ENCODE assay signal across 8 cellular contexts in genomic region chr5:88889165-88890069, GRCh38. TPM values are rescaled to one million over a fixed set of nuclear protein-coding genes. Genes with fewer than 3 reads are reported as not detected.
DNase-seq lines count a peak whose midpoint lies in the region; ATAC-seq and TF ChIP-seq lines count a peak whose summit lies in the region.

No MANE protein-coding gene starts in this region.

- no peak for TF ChIP-seq CTCF in esophagus muscularis mucosa (IDR thresholded peaks at IDR 0.05)

- TF ChIP-seq POLR2A in GM18505 (IDR thresholded peaks at IDR 0.05; ENCODE audit: borderline replicate concordance, extremely low read depth, insufficient read depth, insufficient read length), result peak; percentile 59
- TF ChIP-seq POLR2A in Raji (IDR thresholded peaks at IDR 0.05; ENCODE audit: insufficient read depth, low read depth, low read length), result peak; percentile 74
- TF ChIP-seq POLR2A in esophagus muscularis mucosa (IDR thresholded peaks at IDR 0.05; ENCODE audit: low read depth), result no peak

- DNase-seq in esophagus muscularis mucosa (ENCODE audit: extremely low spot score) (no peak), HuH-7.5 (ENCODE audit: low spot score) (no peak), NCI-H345 treated with DMSO at 0.1 percent for 48 hours (lab: John Stamatoyannopoulos, UW; ENCODE audit: unreplicated experiment) (no peak)

- intact Hi-C loops in esophagus muscularis mucosa (cut with DNase I), result loop anchor here (5.0 to 10.0 kb wide), 2 partner anchors 53 to 105 kb away; no protein-coding TSS in a partner anchor

- H3K27me3 ChIP-seq in esophagus muscularis mucosa (no peaks in the 10 kb centered on the region), muscle layer of colon (ENCODE audit: control insufficient read depth in 1 of 2, insufficient read depth in 2 of 2, low read length in 2 of 2) (no peaks in the 10 kb centered on the region)

- H3K27ac ChIP-seq in esophagus muscularis mucosa (replicated peaks in 1 of 4), result peak overlapping the region; percentile 87 to 96 (median 91)
- peak overlapping the region; percentile 81 for H3K27ac ChIP-seq in muscle layer of colon (ENCODE audit: low read depth, low read length)

- H3K9me3 ChIP-seq in esophagus muscularis mucosa, result no peaks in the 10 kb centered on the region
- no peaks in the 10 kb centered on the region for H3K9me3 ChIP-seq in muscle layer of colon (ENCODE audit: low read length)

- ATAC-seq in GM18505 (IDR thresholded peaks at IDR 0.05; ENCODE audit: unreplicated experiment) (peak; percentile 39), HG02642 (IDR thresholded peaks at IDR 0.05; ENCODE audit: poor library complexity, unreplicated experiment) (peak; percentile 50), HG03097 (IDR thresholded peaks at IDR 0.05; ENCODE audit: low FRiP score, unreplicated experiment) (no peak)

- peak overlapping the region; percentile 87 for H3K9ac ChIP-seq in muscle layer of colon (ENCODE audit: low read length)

- H3K4me1 ChIP-seq in esophagus muscularis mucosa, result peaks cover 15 to 57% (median 55%) of the 10 kb centered on the region in 4 donors
- peaks cover 28% of the 10 kb centered on the region for H3K4me1 ChIP-seq in muscle layer of colon (ENCODE audit: insufficient read depth, low read length)

- 5% methylated on average over 45 of the region's 50 CpGs for WGBS in esophagus muscularis mucosa

- H3K4me3 ChIP-seq in esophagus muscularis mucosa (peak overlapping the region; percentile 62 to 72 (median 70)), muscle layer of colon (ENCODE audit: low read depth in 1 of 2, low read length in 2 of 2) (peak overlapping the region; percentile 62 to 85)

- H3K36me3 ChIP-seq in esophagus muscularis mucosa (no peaks in the 10 kb centered on the region), muscle layer of colon (ENCODE audit: insufficient read depth, low read length) (no peaks in the 10 kb centered on the region)

- no peak for TF ChIP-seq EP300 in esophagus muscularis mucosa (IDR thresholded peaks at IDR 0.05)

RNA-seq across cellular contexts. Expression of gene MEF2C, which starts 6.4 kb away (rescaled TPM):
- 10 to 100 TPM; 20.8 to 34.3 (median 29.0) TPM for total RNA-seq in esophagus muscularis mucosa
